1 cellular context compared by ENCODE assay signal in genomic region chr3:171168086-171168485, GRCh38.
TF ChIP-seq lines count a peak whose summit lies in the region.

No MANE protein-coding gene starts in this region.

TF ChIP-seq in HepG2, 621 proteins besides CTCF, POLR2A, EP300 and RAD21 (continued from another document and continues in another):
- TF ChIP-seq HMGXB4 (CRISPR knock-in tag; IDR thresholded peaks at IDR 0.05; ENCODE audit: borderline replicate concordance in 1 of 2, low read depth in 1 of 2) = peak in 1 of 2 experiments; percentile 55; a peak in 1 of 4 replicates
- 0 out of 2 replicates have a peak, but pooled peaks have one; percentile 31 for TF ChIP-seq RXRB (CRISPR knock-in tag; IDR thresholded peaks at IDR 0.05; ENCODE audit: borderline replicate concordance)
- TF ChIP-seq ETV5 (CRISPR knock-in tag; IDR thresholded peaks at IDR 0.05; ENCODE audit: borderline replicate concordance) = peak; percentile 24; the same call in 1 of the 2 replicates
- no peak for TF ChIP-seq ARNT2 (CRISPR knock-in tag; IDR thresholded peaks at IDR 0.05; ENCODE audit: low read depth)
- TF ChIP-seq FOXP4 (CRISPR knock-in tag; IDR thresholded peaks at IDR 0.05) = 0 out of 2 replicates have a peak, but pooled peaks have one; percentile 12
- no peak for TF ChIP-seq ZNF891 (CRISPR knock-in tag; IDR thresholded peaks at IDR 0.05)
- TF ChIP-seq ZMAT5 (CRISPR knock-in tag; IDR thresholded peaks at IDR 0.05; ENCODE audit: borderline replicate concordance, low read depth) = no peak
- no peak for TF ChIP-seq RORA (CRISPR knock-in tag; IDR thresholded peaks at IDR 0.05)
- peak; percentile 51; the same call in 1 of the 2 replicates for TF ChIP-seq YEATS2 (CRISPR knock-in tag; IDR thresholded peaks at IDR 0.05; ENCODE audit: borderline replicate concordance)
- peak; percentile 50 for TF ChIP-seq TEAD3 (CRISPR knock-in tag; optimal IDR thresholded peaks at IDR 0.05; ENCODE audit: borderline replicate concordance)
- TF ChIP-seq IRF2 (CRISPR knock-in tag; IDR thresholded peaks at IDR 0.05) = 0 out of 2 replicates have a peak, but pooled peaks have one; percentile 21
- TF ChIP-seq PREB (CRISPR knock-in tag; IDR thresholded peaks at IDR 0.05) = no peak
- 0 out of 2 replicates have a peak, but pooled peaks have one; percentile 36 for TF ChIP-seq ZKSCAN8 (CRISPR knock-in tag; IDR thresholded peaks at IDR 0.05; ENCODE audit: borderline replicate concordance)
- no peak for TF ChIP-seq ZNF619 (CRISPR knock-in tag; IDR thresholded peaks at IDR 0.05)
- TF ChIP-seq ZNF383 (CRISPR knock-in tag; IDR thresholded peaks at IDR 0.05; ENCODE audit: borderline replicate concordance) = no peak
- no peak for TF ChIP-seq ZSCAN22 (CRISPR knock-in tag; IDR thresholded peaks at IDR 0.05)
- no peak for TF ChIP-seq LCORL (IDR thresholded peaks at IDR 0.05)
- no peak for TF ChIP-seq LCORL (CRISPR knock-in tag; IDR thresholded peaks at IDR 0.05)
- TF ChIP-seq PAX8 (CRISPR knock-in tag; IDR thresholded peaks at IDR 0.05; ENCODE audit: borderline replicate concordance) = no peak
- 0 out of 2 replicates have a peak, but pooled peaks have one; percentile 30 for TF ChIP-seq ZBTB38 (CRISPR knock-in tag; IDR thresholded peaks at IDR 0.05)
- no peak for TF ChIP-seq ZNF18 (CRISPR knock-in tag; IDR thresholded peaks at IDR 0.05; ENCODE audit: insufficient replicate concordance)
- TF ChIP-seq GABPB1 (CRISPR knock-in tag; IDR thresholded peaks at IDR 0.05) = no peak
- TF ChIP-seq CEBPG (CRISPR knock-in tag; IDR thresholded peaks at IDR 0.05) = 0 out of 2 replicates have a peak, but pooled peaks have one; percentile 2
- no peak for TF ChIP-seq HOXA9 (CRISPR knock-in tag; IDR thresholded peaks at IDR 0.05; ENCODE audit: borderline replicate concordance)
- no peak for TF ChIP-seq RARA (CRISPR knock-in tag; IDR thresholded peaks at IDR 0.05)
- TF ChIP-seq ZBTB21 (CRISPR knock-in tag; IDR thresholded peaks at IDR 0.05) = no peak
- TF ChIP-seq ZMYM3 (CRISPR knock-in tag; IDR thresholded peaks at IDR 0.05) = no peak
- no peak for TF ChIP-seq ZKSCAN1 (IDR thresholded peaks at IDR 0.05; ENCODE audit: low read length)
- TF ChIP-seq RFX5 (IDR thresholded peaks at IDR 0.05; ENCODE audit: low read depth, low read length) = no peak
- TF ChIP-seq POGK (CRISPR knock-in tag; conservative IDR thresholded peaks at IDR 0.05) = 0 out of 2 replicates have a peak, but pooled peaks have one; percentile 41
- no peak for TF ChIP-seq HMGXB3 (CRISPR knock-in tag; IDR thresholded peaks at IDR 0.05; ENCODE audit: borderline replicate concordance)
- TF ChIP-seq SIX4 (CRISPR knock-in tag; IDR thresholded peaks at IDR 0.05) = no peak
- TF ChIP-seq ZFP1 (CRISPR knock-in tag; IDR thresholded peaks at IDR 0.05) = no peak
- peak; percentile 39 for TF ChIP-seq MAFF (IDR thresholded peaks at IDR 0.05; ENCODE audit: low read depth, low read length)
- TF ChIP-seq ZNF724P (CRISPR knock-in tag; IDR thresholded peaks at IDR 0.05; ENCODE audit: borderline replicate concordance) = no peak
- no peak for TF ChIP-seq ZNF775 (CRISPR knock-in tag; IDR thresholded peaks at IDR 0.05; ENCODE audit: borderline replicate concordance)
- no peak for TF ChIP-seq NR2F2 (IDR thresholded peaks at IDR 0.05; ENCODE audit: borderline replicate concordance, low read depth)
- no peak for TF ChIP-seq NFAT5 (CRISPR knock-in tag; IDR thresholded peaks at IDR 0.05)
- TF ChIP-seq HNF4A (CRISPR knock-in tag; IDR thresholded peaks at IDR 0.05) = peak; percentile 17; the same call in 1 of the 2 replicates
- TF ChIP-seq MAFK (conservative IDR thresholded peaks at IDR 0.05 in 1 of 2, IDR thresholded peaks at IDR 0.05 in 1 of 2; ENCODE audit: low read length in 2 of 2) = peak; percentile 32 to 52; a peak in 3 of 4 replicates
- TF ChIP-seq ZMAT3 (CRISPR knock-in tag; conservative IDR thresholded peaks at IDR 0.05) = no peak
- TF ChIP-seq DMAP1 (CRISPR knock-in tag; IDR thresholded peaks at IDR 0.05) = peak; percentile 28; the same call in 1 of the 2 replicates
- TF ChIP-seq THRA (CRISPR knock-in tag; IDR thresholded peaks at IDR 0.05; ENCODE audit: borderline replicate concordance) = 0 out of 2 replicates have a peak, but pooled peaks have one; percentile 14
- no peak for TF ChIP-seq ETV6 (CRISPR knock-in tag; conservative IDR thresholded peaks at IDR 0.05)
